1 cellular context compared by ENCODE assay signal in the genomic region with DNA sequence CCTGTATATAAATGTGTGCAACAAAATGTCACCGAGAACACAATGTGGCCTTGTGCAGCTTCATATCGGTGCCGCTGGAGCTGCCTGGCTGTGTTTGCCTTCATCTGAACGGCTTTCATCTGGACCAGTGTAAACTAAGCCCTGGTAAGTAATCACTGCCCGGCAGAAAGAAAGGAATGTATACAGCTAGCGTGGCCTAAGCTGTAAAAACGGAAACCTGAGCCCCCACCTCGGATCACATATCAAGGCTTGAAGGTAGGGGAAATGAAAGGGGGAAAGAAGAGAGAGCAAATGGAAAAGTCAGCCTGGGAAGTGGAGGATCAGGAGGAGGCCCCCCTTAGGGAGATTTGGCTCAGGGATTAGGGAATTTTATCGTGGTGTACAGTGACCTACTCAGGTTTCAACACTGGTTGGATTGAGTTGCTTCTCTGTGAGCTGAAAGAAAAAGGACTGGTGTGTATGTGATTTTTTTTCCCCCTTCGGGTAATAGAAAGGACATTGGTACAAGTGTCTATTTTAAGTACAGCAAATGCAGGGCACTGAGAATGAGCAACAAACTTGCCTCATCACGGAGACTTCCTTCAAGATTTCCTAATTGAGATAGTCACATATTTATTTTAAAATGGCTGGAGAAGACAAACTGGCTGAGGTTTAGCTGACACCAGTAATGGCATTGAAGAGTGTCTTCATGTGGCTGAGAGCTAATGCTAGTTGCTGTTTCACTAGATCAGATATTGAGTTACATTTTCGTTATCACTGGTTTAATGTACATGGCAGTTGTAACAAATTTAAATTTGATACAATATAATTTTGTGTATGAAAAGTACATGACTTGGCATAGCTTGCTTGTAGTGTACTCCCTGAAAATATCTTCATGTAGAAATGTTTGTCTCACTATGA.
TF ChIP-seq lines count a peak whose summit lies in the region.

No MANE protein-coding gene starts in this region.

TF ChIP-seq in WTC11, 78 proteins besides CTCF, POLR2A, EP300 and RAD21 (continued from another document):
- no peak for TF ChIP-seq ZNF671 (CRISPR knock-in tag; IDR thresholded peaks at IDR 0.05)
